ENCODE assay signal across 8 cellular contexts in genomic region chr3:193788189-193788946, GRCh38.
DNase-seq lines count a peak whose midpoint lies in the region; ATAC-seq and TF ChIP-seq lines count a peak whose summit lies in the region.
"Had no signal": no experiment of that assay in that cellular context is flagged by ENCODE, and none has a peak within 500 bp of the region (broad histone marks: within the 10 kb centered on the region; RNA-seq: fewer than 3 reads in every experiment).

No MANE protein-coding gene starts in this region.

- H3K4me1 Mint-ChIP-seq in naive B cell, result peaks cover 12 to 26% (median 22%) of the 10 kb centered on the region in 3 donors
- H3K4me1 Mint-ChIP-seq: activated naive CD4-positive, alpha-beta T cell treated with anti-CD3 and anti-CD28 coated beads, Interleukin-2, amount 50 U/mL, for 24 hours had no signal

- TF ChIP-seq POLR2A in esophagus muscularis mucosa (IDR thresholded peaks at IDR 0.05; ENCODE audit: low read depth), result no peak

- TF ChIP-seq EP300 in esophagus muscularis mucosa (IDR thresholded peaks at IDR 0.05), result no peak

- H3K27me3 Mint-ChIP-seq in naive B cell, result peaks cover 47 to 65% (median 58%) of the 10 kb centered on the region in 3 donors

- H3K27ac ChIP-seq in SK-N-MC (peak overlapping the region; percentile 74), esophagus muscularis mucosa (replicated peaks in 1 of 4) (peak overlapping the region in 2 of 4 donors; percentile 32 to 59)

- H3K4me3 Mint-ChIP-seq in naive B cell, result peak overlapping the region in 2 of 8 donors; percentile 5 to 22
- H3K4me3 Mint-ChIP-seq: activated naive CD4-positive, alpha-beta T cell treated with anti-CD3 and anti-CD28 coated beads, Interleukin-2, amount 50 U/mL, for 24 hours had no signal

- intact Hi-C loops in esophagus muscularis mucosa (cut with DNase I), result loop anchor here (2.0 to 5.0 kb wide), 2 partner anchors 214 to 526 kb away; no protein-coding TSS in a partner anchor
- intact Hi-C loops in posterior vena cava (cut with DNase I), result loop anchor here in 1 of 2 donors (5.0 kb wide), 1 partner anchor 349 kb away; the partner anchor contains the start of gene HES1

- H3K36me3 ChIP-seq in SK-N-MC (ENCODE audit: insufficient read depth, low read length) (no peaks in the 10 kb centered on the region), esophagus muscularis mucosa (no peaks in the 10 kb centered on the region)

- ATAC-seq in GM21526 (IDR thresholded peaks at IDR 0.05; ENCODE audit: low FRiP score, unreplicated experiment) (peak; percentile 75), naive B cell (ENCODE audit: low read depth in 2 of 2) (peak; percentile 95)

- in situ Hi-C loops in G401 (cut with HindIII; ENCODE audit: low sequenced_read_pairs), result no loop called here

- H3K9me3 Mint-ChIP-seq in naive B cell, result no peaks in the 10 kb centered on the region
- H3K9me3 Mint-ChIP-seq: activated naive CD4-positive, alpha-beta T cell treated with anti-CD3 and anti-CD28 coated beads, Interleukin-2, amount 50 U/mL, for 24 hours had no signal

- DNase-seq in G401 (ENCODE audit: low spot score) (peak; percentile 29), KG1 (lab: John Stamatoyannopoulos, UW) (peak; percentile 44), SK-N-MC (ENCODE audit: low read depth, low spot score) (no peak), esophagus muscularis mucosa (ENCODE audit: extremely low spot score) (no peak), naive B cell (peak; percentile 57), posterior vena cava (ENCODE audit: low spot score) (no peak)

- peaks cover 0 to 4% (median 0%) of the 10 kb centered on the region in 4 donors for H3K27me3 ChIP-seq in esophagus muscularis mucosa

- no peaks in the 10 kb centered on the region for H3K36me3 Mint-ChIP-seq in naive B cell
- H3K36me3 Mint-ChIP-seq: activated naive CD4-positive, alpha-beta T cell treated with anti-CD3 and anti-CD28 coated beads, Interleukin-2, amount 50 U/mL, for 24 hours had no signal

- TF ChIP-seq CTCF in esophagus muscularis mucosa (IDR thresholded peaks at IDR 0.05), result peak; percentile 77 to 87 (median 79)

- H3K9me3 ChIP-seq in SK-N-MC (ENCODE audit: low read depth, low read length) (no peaks in the 10 kb centered on the region), esophagus muscularis mucosa (no peaks in the 10 kb centered on the region)

- H3K4me3 ChIP-seq in SK-N-MC, result no peak overlapping the region
- H3K4me3 ChIP-seq in esophagus muscularis mucosa, result no peak overlapping the region

- no peak overlapping the region for H3K9ac ChIP-seq in SK-N-MC (ENCODE audit: insufficient read length)

- 41% methylated on average over 15 of the region's 15 CpGs for WGBS in esophagus muscularis mucosa

- H3K27ac Mint-ChIP-seq in naive B cell, result peak overlapping the region in 4 of 6 donors; percentile 40 to 91 (median 65)
- H3K27ac Mint-ChIP-seq: activated naive CD4-positive, alpha-beta T cell treated with anti-CD3 and anti-CD28 coated beads, Interleukin-2, amount 50 U/mL, for 24 hours had no signal

- H3K4me1 ChIP-seq in esophagus muscularis mucosa, result peaks cover 13 to 24% (median 21%) of the 10 kb centered on the region in 4 donors

Comparison
In these comparisons a context has a peak if more than half of its experiments do, and no peak if none do; other contexts are left out.
1. DNase-seq: peak in G401 (single experiment), KG1 (single experiment) and naive B cell (single experiment); none in SK-N-MC (single experiment), esophagus muscularis mucosa (single experiment) and posterior vena cava (single experiment).